In the genomic region with DNA sequence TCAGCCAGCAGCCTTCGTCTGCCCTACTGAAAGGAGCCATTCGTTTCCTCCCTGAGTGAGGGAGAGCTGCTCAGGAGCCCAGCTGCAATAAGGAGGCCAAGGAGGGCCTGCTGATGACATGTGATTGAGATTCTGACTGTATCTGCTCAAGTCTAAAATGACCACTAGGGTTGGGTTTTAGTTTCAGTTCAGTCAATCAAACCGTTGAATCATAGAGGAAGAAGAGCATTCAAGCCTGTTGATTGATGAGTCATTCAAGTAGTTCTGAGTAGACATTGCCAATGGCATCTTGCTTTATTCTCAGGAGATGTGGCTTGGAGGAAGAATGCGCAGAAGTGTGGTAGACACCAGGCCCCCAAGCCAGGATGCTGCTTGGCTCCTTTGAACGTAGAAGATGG, we compare ENCODE assay signal across 8 cellular contexts. TPM values are rescaled to one million over a fixed set of nuclear protein-coding genes. Genes with fewer than 3 reads are reported as not detected.
A peak's percentile ranks its signal among the peaks of the same experiment; 100 is the strongest.
DNase-seq lines count a peak whose midpoint lies in the region; ATAC-seq, FAIRE-seq and TF ChIP-seq lines count a peak whose summit lies in the region.

No MANE protein-coding gene starts in this region.

- POLR2A ChIA-PET in naive thymus-derived CD8-positive, alpha-beta T cell (lab: Charles Lee), result no interaction called here

- H3K27ac ChIP-seq in aorta (ENCODE audit: low read depth in 1 of 2, low read length in 2 of 2) (no peak overlapping the region), esophagus squamous epithelium (no peak overlapping the region)

- intact Hi-C loops in aorta (cut with DNase I), result no loop called here
- intact Hi-C loops in esophagus squamous epithelium (cut with DNase I), result no loop called here

- peak; percentile 54 for DNase-seq in GM06990 (ENCODE audit: extremely low read depth, insufficient read length)
- DNase-seq in bronchial epithelial cell (ENCODE audit: low read depth), result peak; percentile 68
- no peak for DNase-seq in naive thymus-derived CD8-positive, alpha-beta T cell
- DNase-seq in aorta, result no peak
- no peak for DNase-seq in esophagus squamous epithelium (lab: John Stamatoyannopoulos, UW)
- DNase-seq in nucleus accumbens (lab: John Stamatoyannopoulos, UW), result no peak

- no peak overlapping the region for H3K4me3 ChIP-seq in GM06990 (replicated peaks; ENCODE audit: low read depth, low read length)
- no peak overlapping the region for H3K4me3 ChIP-seq in bronchial epithelial cell (ENCODE audit: low read depth, low read length)
- H3K4me3 ChIP-seq in aorta (ENCODE audit: low read length in 2 of 2), result no peak overlapping the region
- no peak overlapping the region for H3K4me3 ChIP-seq in esophagus squamous epithelium

- no peaks in the 10 kb centered on the region for H3K27me3 ChIP-seq in GM06990 (replicated peaks; ENCODE audit: control insufficient read depth, insufficient read depth, low read length)
- peaks cover 4% of the 10 kb centered on the region for H3K27me3 ChIP-seq in bronchial epithelial cell (ENCODE audit: control insufficient read depth, insufficient read depth, low read length)
- no peaks in the 10 kb centered on the region for H3K27me3 ChIP-seq in aorta (ENCODE audit: control insufficient read depth in 1 of 2, insufficient read depth in 2 of 2, low read length in 1 of 2)
- H3K27me3 ChIP-seq in esophagus squamous epithelium, result no peaks in the 10 kb centered on the region

- no peaks in the 10 kb centered on the region for H3K27me3 Mint-ChIP-seq in naive thymus-derived CD8-positive, alpha-beta T cell

- no peaks in the 10 kb centered on the region for H3K4me1 ChIP-seq in aorta (ENCODE audit: control insufficient read depth in 1 of 2, insufficient read depth in 2 of 2, low read length in 2 of 2)
- H3K4me1 ChIP-seq in esophagus squamous epithelium, result no peaks in the 10 kb centered on the region

- no peaks in the 10 kb centered on the region for H3K9me3 ChIP-seq in aorta (ENCODE audit: control insufficient read depth, low read length)
- H3K9me3 ChIP-seq in esophagus squamous epithelium, result no peaks in the 10 kb centered on the region

- FAIRE-seq in bronchial epithelial cell (lab: Jason Lieb, UNC), result no peak

- H3K4me1 Mint-ChIP-seq in naive thymus-derived CD8-positive, alpha-beta T cell, result peaks cover 0 to 12% (median 10%) of the 10 kb centered on the region in 4 donors

- no peak for TF ChIP-seq CTCF in GM06990 (IDR thresholded peaks at IDR 0.05; ENCODE audit: insufficient read depth, low read length, poor library complexity, severe bottlenecking)
- peak; percentile 15 for TF ChIP-seq CTCF in bronchial epithelial cell (IDR thresholded peaks at IDR 0.05; ENCODE audit: insufficient read depth, low read length, severe bottlenecking)
- TF ChIP-seq CTCF in esophagus squamous epithelium (IDR thresholded peaks at IDR 0.05), result peak in 1 of 6 experiments; percentile 43

- TF ChIP-seq POLR2A in esophagus squamous epithelium (IDR thresholded peaks at IDR 0.05), result no peak

- H3K27ac Mint-ChIP-seq in naive thymus-derived CD8-positive, alpha-beta T cell, result peak overlapping the region in 1 of 10 donors; percentile 26

- WGBS in aorta, 2 donors, result 89 to 92% methylated on average over 5 of the region's 5 CpGs
- 48 to 60% methylated on average over 3 of the region's 5 CpGs for WGBS in esophagus squamous epithelium, 2 donors

- H3K9me3 Mint-ChIP-seq in naive thymus-derived CD8-positive, alpha-beta T cell, result no peaks in the 10 kb centered on the region

- no peak overlapping the region for H3K4me3 Mint-ChIP-seq in naive thymus-derived CD8-positive, alpha-beta T cell

- H3K36me3 Mint-ChIP-seq in naive thymus-derived CD8-positive, alpha-beta T cell, result no peaks in the 10 kb centered on the region

- ATAC-seq in GM19468 (IDR thresholded peaks at IDR 0.05; ENCODE audit: extremely low read depth, unreplicated experiment) (peak; percentile 26), HG03565 (IDR thresholded peaks at IDR 0.05; ENCODE audit: unreplicated experiment) (peak; percentile 82), aorta (ENCODE audit: low FRiP score) (no peak)
- no peak for ATAC-seq in naive thymus-derived CD8-positive, alpha-beta T cell

- H3K36me3 ChIP-seq in GM06990 (ENCODE audit: control insufficient read depth, insufficient read depth, low read length) (no peaks in the 10 kb centered on the region), bronchial epithelial cell (ENCODE audit: control insufficient read depth, insufficient read depth, low read length) (no peaks in the 10 kb centered on the region), aorta (ENCODE audit: control insufficient read depth in 1 of 2, insufficient read depth in 2 of 2, low read length in 1 of 2) (no peaks in the 10 kb centered on the region), esophagus squamous epithelium (no peaks in the 10 kb centered on the region)

RNA-seq across cellular contexts. Expression of a gene that starts 19.9 kb away (rescaled TPM):
- 3.7 TPM in 2 replicates for total RNA-seq in bronchial epithelial cell
- total RNA-seq in naive thymus-derived CD8-positive, alpha-beta T cell, result 10 to 100 TPM; 36.0 to 39.8 TPM
- polyA plus RNA-seq in naive thymus-derived CD8-positive, alpha-beta T cell, result 10 to 100 TPM in 2 of 3 donors, 1 to 10 TPM in 1; 8.7 to 16.2 (median 10.4) TPM
- total RNA-seq in aorta, result 10 to 100 TPM in 1 of 2 donors, 1 to 10 TPM in 1; 6.9 to 14.2 TPM
- 1 to 10 TPM; 2.8 to 3.8 TPM for polyA plus RNA-seq in aorta
- 10 to 100 TPM in 2 of 4 donors, 1 to 10 TPM in 2; 7.8 to 28.2 (median 9.9) TPM for total RNA-seq in esophagus squamous epithelium

Comparison
In these comparisons a context has a peak if more than half of its experiments do, and no peak if none do; other contexts are left out.
1. DNase-seq: peak in GM06990 (single experiment) and bronchial epithelial cell (single experiment); none in naive thymus-derived CD8-positive, alpha-beta T cell (0 of 10), aorta (0 of 2), esophagus squamous epithelium (single experiment) and nucleus accumbens (0 of 56).
2. ATAC-seq: peak in GM19468 (single experiment) and HG03565 (single experiment); none in naive thymus-derived CD8-positive, alpha-beta T cell (0 of 2) and aorta (single experiment).